In genomic region chr9:120792898-120793765, GRCh38 we compare ENCODE assay signal across 2 cellular contexts.
TF ChIP-seq lines count a peak whose summit lies in the region.

Gene FBXW2 (minus strand): TSS chr9:120793416. CDS start chr9:120788258, 5,158 bp downstream.

TF ChIP-seq in HEK293, 187 proteins besides CTCF, POLR2A, EP300 and RAD21 (continued from another document and continues in another):
- TF ChIP-seq MEIS1 (CRISPR knock-in tag; IDR thresholded peaks at IDR 0.05; ENCODE audit: borderline replicate concordance) (no peak), ZNF433 (tag by site-specific recombination; IDR thresholded peaks at IDR 0.05; ENCODE audit: low read depth) (no peak), SALL2 (tag by site-specific recombination; IDR thresholded peaks at IDR 0.05; ENCODE audit: borderline replicate concordance) (no peak), KLF9 (tag by site-specific recombination; IDR thresholded peaks at IDR 0.05; ENCODE audit: low read depth) (no peak), ZFP69B (tag by site-specific recombination; IDR thresholded peaks at IDR 0.05) (no peak), ZNF660 (tag by site-specific recombination; IDR thresholded peaks at IDR 0.05) (0 out of 2 replicates have a peak, but pooled peaks have one; percentile 15), ZNF624 (tag by site-specific recombination; IDR thresholded peaks at IDR 0.05) (no peak), ZEB2 (tag by site-specific recombination; IDR thresholded peaks at IDR 0.05) (peak; percentile 95), MYNN (tag by site-specific recombination; IDR thresholded peaks at IDR 0.05; ENCODE audit: borderline replicate concordance) (peak; percentile 48; the same call in 1 of the 2 replicates), ZNF571 (tag by site-specific recombination; IDR thresholded peaks at IDR 0.05) (no peak), ZBTB11 (tag by site-specific recombination; conservative IDR thresholded peaks at IDR 0.05; ENCODE audit: low read depth) (peak; percentile 98), ZNF449 (tag by site-specific recombination; IDR thresholded peaks at IDR 0.05) (no peak), ZNF747 (tag by site-specific recombination; IDR thresholded peaks at IDR 0.05) (no peak), YY1 (tag by site-specific recombination; IDR thresholded peaks at IDR 0.05) (peak; percentile 38), SP3 (tag by site-specific recombination; IDR thresholded peaks at IDR 0.05) (peak; percentile 89), ZNF488 (tag by site-specific recombination; IDR thresholded peaks at IDR 0.05) (no peak), ZNF146 (tag by site-specific recombination; IDR thresholded peaks at IDR 0.05) (0 out of 2 replicates have a peak, but pooled peaks have one; percentile 17), ZFP37 (tag by site-specific recombination; IDR thresholded peaks at IDR 0.05) (peak; percentile 74; the same call in 1 of the 2 replicates), ZSCAN23 (tag by site-specific recombination; IDR thresholded peaks at IDR 0.05) (no peak), ZNF561 (tag by site-specific recombination; IDR thresholded peaks at IDR 0.05; ENCODE audit: borderline replicate concordance) (no peak), ZNF37A (tag by site-specific recombination; IDR thresholded peaks at IDR 0.05) (no peak), ZNF530 (tag by site-specific recombination; IDR thresholded peaks at IDR 0.05; ENCODE audit: low read depth) (no peak), ZNF610 (tag by site-specific recombination; IDR thresholded peaks at IDR 0.05; ENCODE audit: borderline replicate concordance) (peak; percentile 51; the same call in 1 of the 2 replicates), ZNF521 (tag by site-specific recombination; IDR thresholded peaks at IDR 0.05) (no peak), ZNF76 (tag by site-specific recombination; IDR thresholded peaks at IDR 0.05; ENCODE audit: borderline replicate concordance, low read depth) (peak; percentile 89), ZBTB49 (tag by site-specific recombination; IDR thresholded peaks at IDR 0.05; ENCODE audit: low read depth) (no peak)

TF ChIP-seq in SK-N-SH, 30 proteins besides CTCF, POLR2A, EP300 and RAD21 (continued from another document):
- TF ChIP-seq USF1 (IDR thresholded peaks at IDR 0.05; ENCODE audit: borderline replicate concordance, low read depth) (peak; percentile 26; the same call in 1 of the 2 replicates), MEF2A (IDR thresholded peaks at IDR 0.05; ENCODE audit: borderline replicate concordance, low read depth) (no peak), TCF12 (IDR thresholded peaks at IDR 0.05) (peak; percentile 28; the same call in 1 of the 2 replicates), IRF3 (IDR thresholded peaks at IDR 0.05; ENCODE audit: low read depth, low read length) (no peak), PBX3 (IDR thresholded peaks at IDR 0.05) (peak; percentile 39; the same call in 1 of the 2 replicates), GATA2 (CRISPR knock-in tag; IDR thresholded peaks at IDR 0.05) (no peak), GABPA (IDR thresholded peaks at IDR 0.05; ENCODE audit: low read depth) (peak; percentile 97), USF2 (IDR thresholded peaks at IDR 0.05; ENCODE audit: borderline replicate concordance, low read depth, low read length) (no peak), MAX (IDR thresholded peaks at IDR 0.05; ENCODE audit: low read depth) (peak; percentile 97), NRF1 (IDR thresholded peaks at IDR 0.05; ENCODE audit: low read depth, low read length) (no peak), NFIC (IDR thresholded peaks at IDR 0.05; ENCODE audit: borderline replicate concordance) (peak; percentile 24; the same call in 1 of the 2 replicates), SMC3 (IDR thresholded peaks at IDR 0.05; ENCODE audit: low read depth, low read length) (no peak), SIN3A (IDR thresholded peaks at IDR 0.05; ENCODE audit: borderline replicate concordance, low read depth, low read length) (peak; percentile 81; the same call in 1 of the 2 replicates), FOSL2 (IDR thresholded peaks at IDR 0.05; ENCODE audit: borderline replicate concordance, low read depth) (no peak)
TF ChIP-seq in SK-N-SH: peak in this region for 14.
